In genomic region chr20:50163570-50164317, GRCh38 we compare ENCODE assay signal across 13 cellular contexts. TPM values are rescaled to one million over a fixed set of nuclear protein-coding genes. Genes with fewer than 3 reads are reported as not detected.
A peak's percentile ranks its signal among the peaks of the same experiment; 100 is the strongest.
DNase-seq lines count a peak whose midpoint lies in the region; ATAC-seq and TF ChIP-seq lines count a peak whose summit lies in the region.
"Had no signal": no experiment of that assay in that cellular context is flagged by ENCODE, and none has a peak within 500 bp of the region (broad histone marks: within the 10 kb centered on the region; RNA-seq: fewer than 3 reads in every experiment).

No MANE protein-coding gene starts in this region.

- H3K27ac Mint-ChIP-seq in T-helper 1 cell treated with Interleukin-12 subunit alpha and Interleukin-12 subunit beta and Interleukin-4 antibody, amounts not matched to agents 30 μg/mL and 1 μg/mL, for 36 hours: peak overlapping the region; percentile 20

- TF ChIP-seq CTCF in mammary epithelial cell (conservative IDR thresholded peaks at IDR 0.05 in 1 of 2, IDR thresholded peaks at IDR 0.05 in 1 of 2; ENCODE audit: extremely low read depth in 1 of 2, insufficient read depth in 1 of 2, low read depth in 1 of 2, low read length in 2 of 2) (no peak), lung (IDR thresholded peaks at IDR 0.05; ENCODE audit: control extremely low read depth, extremely low read depth) (no peak), uterus (IDR thresholded peaks at IDR 0.05) (no peak)

- in situ Hi-C loops in mammary epithelial cell (cut with MboI; ENCODE audit: low sequenced_read_pairs in 2 of 2): no loop called here

- H3K27me3 Mint-ChIP-seq in T-helper 1 cell treated with Interleukin-12 subunit alpha and Interleukin-12 subunit beta and Interleukin-4 antibody, amounts not matched to agents 30 μg/mL and 1 μg/mL, for 36 hours (ENCODE audit: low read depth): no peaks in the 10 kb centered on the region

- H3K27ac ChIP-seq in mammary epithelial cell (ENCODE audit: insufficient read depth, low read depth, low read length): peak overlapping the region; percentile 69
- H3K27ac ChIP-seq in lung (ENCODE audit: low read depth in 1 of 2, low read length in 1 of 2): peak overlapping the region; percentile 8 to 59
- H3K27ac ChIP-seq in uterus: peak overlapping the region; percentile 44 to 55
- H3K27ac ChIP-seq: body of pancreas, KMS-11 had no signal

- no peak for TF ChIP-seq POLR2A in uterus (IDR thresholded peaks at IDR 0.05)

- H3K79me2 ChIP-seq in mammary epithelial cell (ENCODE audit: insufficient read depth, low read length): no peaks in the 10 kb centered on the region

- CTCF ChIA-PET in mammary epithelial cell (lab: Charles Lee; ENCODE audit: low non-redundant PET): no interaction called here

- H2AFZ ChIP-seq in mammary epithelial cell (ENCODE audit: low read depth, low read length): peak overlapping the region; percentile 88

- no peaks in the 10 kb centered on the region for H3K36me3 Mint-ChIP-seq in T-helper 1 cell treated with Interleukin-12 subunit alpha and Interleukin-12 subunit beta and Interleukin-4 antibody, amounts not matched to agents 30 μg/mL and 1 μg/mL, for 36 hours (ENCODE audit: low read depth)

- H3K9me3 ChIP-seq in mammary epithelial cell (replicated peaks; ENCODE audit: insufficient read depth, low read length): no peaks in the 10 kb centered on the region
- H3K9me3 ChIP-seq in lung (ENCODE audit: control insufficient read depth in 2 of 2, insufficient read depth in 1 of 2, low read length in 1 of 2): no peaks in the 10 kb centered on the region
- no peaks in the 10 kb centered on the region for H3K9me3 ChIP-seq in uterus
- H3K9me3 ChIP-seq: body of pancreas had no signal

- H3K4me2 ChIP-seq in mammary epithelial cell (ENCODE audit: insufficient read depth, low read depth, low read length): peak overlapping the region; percentile 68
- H3K4me2 ChIP-seq: KMS-11 had no signal

- H3K9me3 Mint-ChIP-seq in T-helper 1 cell treated with Interleukin-12 subunit alpha and Interleukin-12 subunit beta and Interleukin-4 antibody, amounts not matched to agents 30 μg/mL and 1 μg/mL, for 36 hours: no peaks in the 10 kb centered on the region

- peaks cover 12% of the 10 kb centered on the region for H3K4me1 Mint-ChIP-seq in T-helper 1 cell treated with Interleukin-12 subunit alpha and Interleukin-12 subunit beta and Interleukin-4 antibody, amounts not matched to agents 30 μg/mL and 1 μg/mL, for 36 hours (ENCODE audit: low read depth)

- dilution Hi-C loops in mammary epithelial cell (cut with HindIII; ENCODE audit: low sequenced_read_pairs): loop anchor here (5.0 kb wide), 2 partner anchors 41 to 71 kb away; no protein-coding TSS in a partner anchor

- H3K4me1 ChIP-seq in mammary epithelial cell (ENCODE audit: insufficient read depth, low read length) (peaks cover 32% of the 10 kb centered on the region), lung (ENCODE audit: control insufficient read depth in 2 of 2, insufficient read depth in 2 of 2, low read length in 2 of 2) (peaks cover 0 to 2% of the 10 kb centered on the region in 2 donors), uterus (peaks cover 0 to 4% of the 10 kb centered on the region in 2 donors)

- no peak for ATAC-seq in lung (ENCODE audit: insufficient read depth, low FRiP score)
- ATAC-seq in GM18861 (IDR thresholded peaks at IDR 0.05; ENCODE audit: unreplicated experiment): no peak
- ATAC-seq: body of pancreas; stimulated activated naive CD8-positive, alpha-beta T cell treated with anti-CD3 and anti-CD28 coated beads, Interleukin-15, Interleukin-2, amounts not matched to agents 100 U/mL and 50 U/mL, for 24 hours had no signal

- H3K36me3 ChIP-seq in mammary epithelial cell (ENCODE audit: insufficient read depth, low read length) (no peaks in the 10 kb centered on the region), lung (ENCODE audit: control insufficient read depth in 2 of 2, insufficient read depth in 2 of 2, low read length in 2 of 2) (no peaks in the 10 kb centered on the region), uterus (no peaks in the 10 kb centered on the region)

- H4K20me1 ChIP-seq in mammary epithelial cell (ENCODE audit: insufficient read depth, low read length): no peaks in the 10 kb centered on the region

- no peak overlapping the region for H3K4me3 ChIP-seq in mammary epithelial cell (replicated peaks in 1 of 3; ENCODE audit: insufficient read depth in 1 of 3, low read depth in 2 of 3, low read length in 3 of 3)
- no peak overlapping the region for H3K4me3 ChIP-seq in lung
- no peak overlapping the region for H3K4me3 ChIP-seq in uterus
- H3K4me3 ChIP-seq: body of pancreas had no signal

- H3K4me3 Mint-ChIP-seq in T-helper 1 cell treated with Interleukin-12 subunit alpha and Interleukin-12 subunit beta and Interleukin-4 antibody, amounts not matched to agents 30 μg/mL and 1 μg/mL, for 36 hours: no peak overlapping the region

- 50% methylated on average over 8 of the region's 9 CpGs for WGBS in mammary epithelial cell (ENCODE audit: low coverage, missing lambda C conversion rate)
- WGBS in lung, 2 donors: 57 to 70% methylated on average over 9 of the region's 9 CpGs

- intact Hi-C loops in mammary epithelial cell (cut with micrococcal nuclease) (no loop called here), uterus (cut with DNase I; ENCODE audit: low total_unique reads) (no loop called here)

- H3K9ac ChIP-seq in mammary epithelial cell (ENCODE audit: insufficient read depth, low read length): peak overlapping the region; percentile 34
- H3K9ac ChIP-seq: KMS-11 had no signal

- DNase-seq in T-helper 1 cell: no peak
- peak; percentile 69 for DNase-seq in mammary epithelial cell
- no peak for DNase-seq in lung (ENCODE audit: low spot score)
- peak; percentile 50 to 55 for DNase-seq in uterus
- DNase-seq in mesenteric fat pad (ENCODE audit: low spot score): no peak
- no peak for DNase-seq in NCI-H510A treated with DMSO at 0.1 percent for 48 hours (lab: John Stamatoyannopoulos, UW)
- DNase-seq: body of pancreas; OCI-M1; small intestine; stimulated activated naive CD8-positive, alpha-beta T cell treated with anti-CD3 and anti-CD28 coated beads, Interleukin-15, Interleukin-2, amounts not matched to agents 100 U/mL and 50 U/mL, for 24 hours had no signal

- no peaks in the 10 kb centered on the region for H3K27me3 ChIP-seq in mammary epithelial cell (ENCODE audit: insufficient read depth, low read length)
- no peaks in the 10 kb centered on the region for H3K27me3 ChIP-seq in lung (ENCODE audit: control insufficient read depth, insufficient read depth)
- no peaks in the 10 kb centered on the region for H3K27me3 ChIP-seq in uterus
- H3K27me3 ChIP-seq: body of pancreas had no signal

- BruUV-seq in mammary epithelial cell (replicated peaks; lab: Mats Ljungman, UMichigan): no TSS peak

RNA-seq across cellular contexts. Expression of gene PEDS1, which starts 10.2 kb away (rescaled TPM):
- 10 to 100 TPM; 28.8 to 29.5 TPM for total RNA-seq in mammary epithelial cell
- polyA plus RNA-seq in mammary epithelial cell: 66.2 TPM
- 90.1 TPM for polyA minus RNA-seq in mammary epithelial cell
- total RNA-seq in lung: 10 to 100 TPM; 21.9 to 34.8 TPM
- 10 to 100 TPM; 34.0 to 43.4 TPM for polyA plus RNA-seq in lung
- 10 to 100 TPM in 1 of 4 donors, 1 to 10 TPM in 3; 1.5 to 19.8 (median 6.1) TPM for total RNA-seq in uterus
- total RNA-seq in mesenteric fat pad: 44.1 TPM

RNA-seq across cellular contexts. Expression of gene CEBPB, which starts 26.9 kb away (rescaled TPM):
- total RNA-seq in mammary epithelial cell (100 to 1,000 TPM in 1 of 2 donors, 10 to 100 TPM in 1; 81.9 to 166 TPM), lung (100 to 1,000 TPM in 1 of 2 donors, 10 to 100 TPM in 1; 54.6 to 296 TPM), uterus (100 to 1,000 TPM in 1 of 4 donors, 10 to 100 TPM in 3; 15.6 to 100 (median 59.9) TPM), mesenteric fat pad (434 TPM)
- polyA plus RNA-seq in mammary epithelial cell (35.3 TPM), lung (100 to 1,000 TPM in 1 of 2 donors, 10 to 100 TPM in 1; 53.2 to 194 TPM)
- 6.8 TPM for polyA minus RNA-seq in mammary epithelial cell

RNA-seq across cellular contexts. Expression of gene UBE2V1, which starts 50.8 kb away (rescaled TPM):
- total RNA-seq in mammary epithelial cell (100 to 1,000 TPM in 1 of 2 donors, 10 to 100 TPM in 1; 54.8 to 119 TPM), lung (100 to 1,000 TPM in 1 of 2 donors, 10 to 100 TPM in 1; 65.1 to 103 TPM), uterus (100 to 1,000 TPM in 1 of 4 donors, 10 to 100 TPM in 3; 45.6 to 124 (median 62.9) TPM), mesenteric fat pad (89.0 TPM)
- polyA plus RNA-seq in mammary epithelial cell (109 TPM), lung (10 to 100 TPM; 56.4 to 73.3 TPM)
- 157 TPM for polyA minus RNA-seq in mammary epithelial cell

Comparison
In these comparisons a context has a peak if more than half of its experiments do, and no peak if none do; other contexts are left out.
1. DNase-seq: peak in mammary epithelial cell (single experiment) and uterus (2 of 2); none in T-helper 1 cell (0 of 5), lung (single experiment), mesenteric fat pad (single experiment) and NCI-H510A treated with DMSO at 0.1 percent for 48 hours (single experiment).
2. Peak in every context shown above with its lines, with median percentiles within 50 percentile points of each other: H3K27ac ChIP-seq.